In the genomic region with DNA sequence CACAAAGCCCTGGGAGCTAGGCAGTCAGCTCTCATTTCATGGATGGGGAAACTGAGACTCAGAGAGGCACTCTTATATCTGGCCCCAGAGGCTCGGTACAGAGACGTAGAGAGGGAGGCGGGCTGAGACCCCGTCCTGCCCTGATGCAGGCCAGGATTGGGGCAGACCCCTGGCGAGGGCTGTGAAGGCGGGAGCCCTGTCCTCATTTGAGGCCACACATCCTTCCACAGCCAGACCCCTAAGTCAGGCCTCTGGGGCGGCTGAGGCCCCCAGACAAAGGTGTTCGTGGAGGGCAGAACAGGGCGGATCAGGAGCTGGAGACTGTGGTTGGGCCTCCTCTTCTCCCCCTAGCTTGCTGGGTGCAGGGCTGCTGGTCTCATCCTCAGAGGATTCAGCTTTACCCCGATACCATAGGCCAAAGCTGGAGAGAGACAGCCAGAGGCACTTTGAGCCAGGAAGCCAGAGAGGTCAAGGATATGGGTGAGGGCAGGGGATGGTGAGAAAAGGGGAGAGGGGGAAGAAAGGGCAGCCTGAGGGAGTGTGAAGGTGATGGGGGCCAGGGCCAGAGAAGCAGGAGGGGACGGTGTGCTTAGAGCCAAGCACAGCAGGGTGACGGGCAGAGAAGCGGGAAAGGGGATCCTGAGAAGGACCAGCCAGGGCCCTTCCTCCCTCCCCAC, we compare ENCODE assay signal across 11 cellular contexts. TPM values are rescaled to one million over a fixed set of nuclear protein-coding genes. Genes with fewer than 3 reads are reported as not detected.
DNase-seq lines count a peak whose midpoint lies in the region; ATAC-seq lines count a peak whose summit lies in the region.
"Had no signal": no experiment of that assay in that cellular context is flagged by ENCODE, and none has a peak within 500 bp of the region (broad histone marks: within the 10 kb centered on the region; RNA-seq: fewer than 3 reads in every experiment).

No MANE protein-coding gene starts in this region.

- H3K36me3 ChIP-seq in subcutaneous abdominal adipose tissue (ENCODE audit: control insufficient read depth in 5 of 5, insufficient read depth in 5 of 5, low read length in 5 of 5): peaks cover 0 to 30% (median 22%) of the 10 kb centered on the region in 5 donors

- H3K4me3 Mint-ChIP-seq in activated T-cell treated with anti-CD3 and anti-CD28 coated beads, Interleukin-2, amount 50 U/mL, for 72 hours: no peak overlapping the region
- H3K4me3 Mint-ChIP-seq in activated T-cell treated with anti-CD3 and anti-CD28 coated beads, Interleukin-2, amount 50 U/mL, for 24 hours: no peak overlapping the region
- H3K4me3 Mint-ChIP-seq in activated naive CD8-positive, alpha-beta T cell treated with anti-CD3 and anti-CD28 coated beads, Interleukin-2, amount 50 U/mL, for 24 hours: peak overlapping the region; percentile 84
- H3K4me3 Mint-ChIP-seq in memory B cell: no peak overlapping the region
- H3K4me3 Mint-ChIP-seq: activated CD4-positive, alpha-beta T cell treated with anti-CD3 and anti-CD28 coated beads, Interleukin-2, amount 10 ng/mL, durations not matched to agents 7 days and 5 days had no signal

- H3K4me1 ChIP-seq in subcutaneous abdominal adipose tissue (ENCODE audit: control insufficient read depth in 5 of 5, insufficient read depth in 5 of 5, low read length in 5 of 5): peaks cover 17 to 73% (median 59%) of the 10 kb centered on the region in 5 donors

- peak overlapping the region in 4 of 5 donors; percentile 34 to 92 (median 76) for H3K9ac ChIP-seq in subcutaneous abdominal adipose tissue (ENCODE audit: low read length in 5 of 5)

- H3K4me1 Mint-ChIP-seq in activated T-cell treated with anti-CD3 and anti-CD28 coated beads, Interleukin-2, amount 50 U/mL, for 72 hours (ENCODE audit: low read depth): peaks cover 38% of the 10 kb centered on the region
- H3K4me1 Mint-ChIP-seq in activated T-cell treated with anti-CD3 and anti-CD28 coated beads, Interleukin-2, amount 50 U/mL, for 24 hours (ENCODE audit: low read depth): peaks cover 47% of the 10 kb centered on the region
- H3K4me1 Mint-ChIP-seq in activated naive CD8-positive, alpha-beta T cell treated with anti-CD3 and anti-CD28 coated beads, Interleukin-2, amount 50 U/mL, for 24 hours: peaks cover 40% of the 10 kb centered on the region
- H3K4me1 Mint-ChIP-seq in memory B cell: peaks cover 28% of the 10 kb centered on the region

- H3K27ac Mint-ChIP-seq in activated T-cell treated with anti-CD3 and anti-CD28 coated beads, Interleukin-2, amount 50 U/mL, for 72 hours: peak overlapping the region; percentile 71
- H3K27ac Mint-ChIP-seq in activated T-cell treated with anti-CD3 and anti-CD28 coated beads, Interleukin-2, amount 50 U/mL, for 24 hours: no peak overlapping the region
- H3K27ac Mint-ChIP-seq in activated naive CD8-positive, alpha-beta T cell treated with anti-CD3 and anti-CD28 coated beads, Interleukin-2, amount 50 U/mL, for 24 hours: no peak overlapping the region
- H3K27ac Mint-ChIP-seq in memory B cell: peak overlapping the region; percentile 69
- H3K27ac Mint-ChIP-seq: activated CD4-positive, alpha-beta T cell treated with anti-CD3 and anti-CD28 coated beads, Interleukin-2, amount 10 ng/mL, durations not matched to agents 7 days and 5 days had no signal

- no peak for ATAC-seq in activated T-cell treated with anti-CD3 and anti-CD28 coated beads, Interleukin-2, amount 50 U/mL, for 72 hours (replicated peaks in 1 of 2)
- no peak for ATAC-seq in activated naive CD8-positive, alpha-beta T cell treated with anti-CD3 and anti-CD28 coated beads, Interleukin-2, amount 50 U/mL, for 24 hours
- no peak for ATAC-seq in memory B cell (ENCODE audit: low read depth)
- no peak for ATAC-seq in GM19397 (IDR thresholded peaks at IDR 0.05; ENCODE audit: unreplicated experiment)
- ATAC-seq in HG02973 (IDR thresholded peaks at IDR 0.05; ENCODE audit: unreplicated experiment): no peak
- ATAC-seq: SK-N-SH treated with all-trans-retinoic acid at 6 μM for 48 hours had no signal

- H3K9me3 ChIP-seq in subcutaneous abdominal adipose tissue (ENCODE audit: control insufficient read depth in 5 of 5, low read length in 5 of 5): no peaks in the 10 kb centered on the region

- DNase-seq in activated T-cell treated with anti-CD3 and anti-CD28 coated beads, Interleukin-2, amount 50 U/mL, for 72 hours: no peak
- DNase-seq in activated T-cell treated with anti-CD3 and anti-CD28 coated beads, Interleukin-2, amount 50 U/mL, for 24 hours: no peak
- DNase-seq in activated naive CD8-positive, alpha-beta T cell treated with anti-CD3 and anti-CD28 coated beads, Interleukin-2, amount 50 U/mL, for 24 hours: no peak
- DNase-seq in memory B cell (ENCODE audit: low spot score in 2 of 2): no peak
- no peak for DNase-seq in NCI-H1694 (lab: John Stamatoyannopoulos, UW)
- DNase-seq: activated CD4-positive, alpha-beta T cell treated with anti-CD3 and anti-CD28 coated beads, Interleukin-2, amount 10 ng/mL, durations not matched to agents 7 days and 5 days; Karpas-422 had no signal

- no peaks in the 10 kb centered on the region for H3K27me3 ChIP-seq in subcutaneous abdominal adipose tissue (ENCODE audit: control insufficient read depth in 5 of 5, insufficient read depth in 4 of 5, low read length in 5 of 5)

- H3K9me3 Mint-ChIP-seq in activated T-cell treated with anti-CD3 and anti-CD28 coated beads, Interleukin-2, amount 50 U/mL, for 72 hours: no peaks in the 10 kb centered on the region
- no peaks in the 10 kb centered on the region for H3K9me3 Mint-ChIP-seq in activated T-cell treated with anti-CD3 and anti-CD28 coated beads, Interleukin-2, amount 50 U/mL, for 24 hours
- H3K9me3 Mint-ChIP-seq in activated naive CD8-positive, alpha-beta T cell treated with anti-CD3 and anti-CD28 coated beads, Interleukin-2, amount 50 U/mL, for 24 hours: no peaks in the 10 kb centered on the region
- no peaks in the 10 kb centered on the region for H3K9me3 Mint-ChIP-seq in memory B cell
- H3K9me3 Mint-ChIP-seq: activated CD4-positive, alpha-beta T cell treated with anti-CD3 and anti-CD28 coated beads, Interleukin-2, amount 10 ng/mL, durations not matched to agents 7 days and 5 days had no signal

- H3K27ac ChIP-seq in subcutaneous abdominal adipose tissue (ENCODE audit: low read depth, low read length): peak overlapping the region; percentile 84

- no peaks in the 10 kb centered on the region for H3K36me3 Mint-ChIP-seq in activated T-cell treated with anti-CD3 and anti-CD28 coated beads, Interleukin-2, amount 50 U/mL, for 72 hours (ENCODE audit: insufficient read depth in 2 of 2)
- peaks cover 14% of the 10 kb centered on the region for H3K36me3 Mint-ChIP-seq in activated T-cell treated with anti-CD3 and anti-CD28 coated beads, Interleukin-2, amount 50 U/mL, for 24 hours (ENCODE audit: low read depth)
- H3K36me3 Mint-ChIP-seq in activated naive CD8-positive, alpha-beta T cell treated with anti-CD3 and anti-CD28 coated beads, Interleukin-2, amount 50 U/mL, for 24 hours (ENCODE audit: low read depth): peaks cover 3% of the 10 kb centered on the region
- H3K36me3 Mint-ChIP-seq in memory B cell: peaks cover 2% of the 10 kb centered on the region

- H3K4me3 ChIP-seq in subcutaneous abdominal adipose tissue (ENCODE audit: low read depth in 1 of 5, low read length in 5 of 5): peak overlapping the region in 4 of 5 donors; percentile 35 to 85 (median 68)

- no peaks in the 10 kb centered on the region for H3K27me3 Mint-ChIP-seq in activated T-cell treated with anti-CD3 and anti-CD28 coated beads, Interleukin-2, amount 50 U/mL, for 72 hours (ENCODE audit: low read depth)
- no peaks in the 10 kb centered on the region for H3K27me3 Mint-ChIP-seq in activated T-cell treated with anti-CD3 and anti-CD28 coated beads, Interleukin-2, amount 50 U/mL, for 24 hours
- H3K27me3 Mint-ChIP-seq in activated naive CD8-positive, alpha-beta T cell treated with anti-CD3 and anti-CD28 coated beads, Interleukin-2, amount 50 U/mL, for 24 hours: no peaks in the 10 kb centered on the region
- no peaks in the 10 kb centered on the region for H3K27me3 Mint-ChIP-seq in memory B cell
- H3K27me3 Mint-ChIP-seq: activated CD4-positive, alpha-beta T cell treated with anti-CD3 and anti-CD28 coated beads, Interleukin-2, amount 10 ng/mL, durations not matched to agents 7 days and 5 days had no signal

RNA-seq across cellular contexts. Expression of a gene that starts 0.8 kb away (rescaled TPM):
- 1 to 10 TPM; 1.9 to 2.5 TPM for total RNA-seq in activated T-cell treated with anti-CD3 and anti-CD28 coated beads, Interleukin-2, amount 50 U/mL, for 72 hours

RNA-seq across cellular contexts. Expression of a gene that starts 3.3 kb away (rescaled TPM):
- 1 to 10 TPM; 3.4 to 4.4 TPM for total RNA-seq in activated T-cell treated with anti-CD3 and anti-CD28 coated beads, Interleukin-2, amount 50 U/mL, for 72 hours

RNA-seq across cellular contexts. Expression of a gene that starts 17.7 kb away (rescaled TPM):
- total RNA-seq in activated T-cell treated with anti-CD3 and anti-CD28 coated beads, Interleukin-2, amount 50 U/mL, for 72 hours: 1 to 10 TPM; 3.4 to 3.8 TPM

RNA-seq across cellular contexts. Expression of a gene that starts 38.3 kb away (rescaled TPM):
- 100 to 1,000 TPM; 332 to 390 TPM for total RNA-seq in activated T-cell treated with anti-CD3 and anti-CD28 coated beads, Interleukin-2, amount 50 U/mL, for 72 hours

Comparison
In these comparisons a context has a peak if more than half of its experiments do, and no peak if none do; other contexts are left out.
1. H3K27ac Mint-ChIP-seq: peak in activated T-cell treated with anti-CD3 and anti-CD28 coated beads, Interleukin-2, amount 50 U/mL, for 72 hours (single experiment) and memory B cell (single experiment); none in activated T-cell treated with anti-CD3 and anti-CD28 coated beads, Interleukin-2, amount 50 U/mL, for 24 hours (single experiment) and activated naive CD8-positive, alpha-beta T cell treated with anti-CD3 and anti-CD28 coated beads, Interleukin-2, amount 50 U/mL, for 24 hours (single experiment).